ENCODE assay signal across 1 cellular context in genomic region chr4:184384810-184385557, GRCh38.
TF ChIP-seq lines count a peak whose summit lies in the region.

No MANE protein-coding gene starts in this region.

TF ChIP-seq in H1, 55 proteins besides CTCF, POLR2A, EP300 and RAD21 (continued from another document):
- TF ChIP-seq BCL11A (IDR thresholded peaks at IDR 0.05; ENCODE audit: low read depth in 2 of 2, low read length in 2 of 2) (no peak), ASH2L (IDR thresholded peaks at IDR 0.05; ENCODE audit: low read length) (no peak), GABPA (IDR thresholded peaks at IDR 0.05; ENCODE audit: borderline replicate concordance, insufficient read depth, low read length) (no peak), SRF (IDR thresholded peaks at IDR 0.05; ENCODE audit: low read depth, low read length) (no peak), PHF8 (conservative IDR thresholded peaks at IDR 0.05; ENCODE audit: low read depth, low read length) (no peak), RXRA (IDR thresholded peaks at IDR 0.05; ENCODE audit: insufficient read depth, low read depth, low read length) (no peak), RNF2 (IDR thresholded peaks at IDR 0.05; ENCODE audit: borderline replicate concordance, low read depth, low read length, missing control alignments, poor library complexity, severe bottlenecking) (no peak), HDAC6 (IDR thresholded peaks at IDR 0.05; ENCODE audit: low read depth, low read length) (no peak), KDM5A (IDR thresholded peaks at IDR 0.05; ENCODE audit: low read length) (no peak), BRCA1 (IDR thresholded peaks at IDR 0.05; ENCODE audit: low read depth, low read length) (no peak), ATF3 (IDR thresholded peaks at IDR 0.05; ENCODE audit: insufficient read depth, low read depth, low read length) (no peak), EZH2 (IDR thresholded peaks at IDR 0.05; ENCODE audit: low read depth, low read length, severe bottlenecking) (no peak), KDM4A (IDR thresholded peaks at IDR 0.05; ENCODE audit: low read depth, low read length, severe bottlenecking) (no peak), E2F6 (IDR thresholded peaks at IDR 0.05) (no peak), RFX5 (IDR thresholded peaks at IDR 0.05; ENCODE audit: borderline replicate concordance, low read depth, low read length) (no peak), CHD2 (IDR thresholded peaks at IDR 0.05; ENCODE audit: low read length) (no peak)
